Comparison of ENCODE assay signal across 23 cellular contexts in the genomic region with DNA sequence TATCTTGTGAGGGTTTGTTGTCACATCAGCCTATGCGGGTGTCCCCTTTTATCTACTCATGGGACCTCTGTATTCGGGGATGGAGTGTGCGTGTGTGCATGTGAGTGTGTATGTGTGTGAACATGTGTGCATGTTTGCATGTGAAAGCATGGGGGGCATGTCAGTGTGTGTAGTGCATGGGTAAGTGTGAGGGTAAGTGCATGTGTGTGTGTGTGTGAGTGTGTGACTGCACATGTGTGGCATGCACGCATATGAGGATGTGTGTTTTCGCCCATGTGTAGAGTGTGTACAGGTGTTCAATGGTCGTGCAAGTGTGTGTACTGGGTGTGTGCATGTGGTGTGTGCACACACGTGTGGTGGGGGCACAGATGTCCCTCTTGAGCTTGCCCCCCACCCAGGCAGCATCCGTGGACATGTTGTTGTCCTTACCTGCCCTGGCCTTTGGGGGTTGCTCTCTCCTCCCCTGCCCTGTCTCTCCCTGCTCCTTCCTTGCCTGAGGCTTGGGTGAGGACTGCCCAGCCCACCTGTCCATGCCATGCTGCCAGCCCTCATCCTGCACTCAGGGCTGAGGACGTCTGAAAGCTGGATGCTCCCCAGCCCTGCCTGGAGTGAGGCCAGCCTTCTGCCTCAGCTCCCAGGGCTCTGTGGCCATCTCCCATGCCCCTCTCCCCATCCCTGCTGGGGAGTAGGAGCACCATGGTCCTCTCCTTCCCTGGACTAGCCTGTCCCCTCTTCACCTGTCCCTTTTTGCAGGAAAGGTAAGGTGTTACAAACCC.
DNase-seq lines count a peak whose midpoint lies in the region; TF ChIP-seq lines count a peak whose summit lies in the region.
"Had no signal": no experiment of that assay in that cellular context is flagged by ENCODE, and none has a peak within 500 bp of the region (broad histone marks: within the 10 kb centered on the region; RNA-seq: fewer than 3 reads in every experiment).

No MANE protein-coding gene starts in this region.

- no peak overlapping the region for H3K4me3 Mint-ChIP-seq in type B pancreatic cell
- H3K4me3 Mint-ChIP-seq: B cell; CD8-positive, alpha-beta memory T cell had no signal

- no peaks in the 10 kb centered on the region for H3K4me1 ChIP-seq in HEK293 (ENCODE audit: control insufficient read depth, insufficient read depth, low read length)
- peaks cover 1 to 5% of the 10 kb centered on the region in 2 donors for H3K4me1 ChIP-seq in neuronal stem cell (ENCODE audit: control insufficient read depth in 2 of 2, insufficient read depth in 1 of 2, low read depth in 1 of 2, low read length in 2 of 2)

- H3K27me3 ChIP-seq in neuronal stem cell (ENCODE audit: control insufficient read depth in 3 of 3, insufficient read depth in 3 of 3, low read depth in 1 of 3, low read length in 3 of 3) = peaks cover 0 to 18% (median 0%) of the 10 kb centered on the region in 3 experiments

- no peak overlapping the region for H3K4ac ChIP-seq in neuronal stem cell (ENCODE audit: low read length)

- no peak overlapping the region for H3K9ac ChIP-seq in neuronal stem cell (ENCODE audit: low read depth, low read length, poor library complexity)
- H3K9ac ChIP-seq: SK-N-SH had no signal

- H3K4me1 Mint-ChIP-seq in type B pancreatic cell (ENCODE audit: unreplicated experiment) = no peaks in the 10 kb centered on the region
- H3K4me1 Mint-ChIP-seq: B cell had no signal

- H3K36me3 ChIP-seq in HEK293 (ENCODE audit: control insufficient read depth in 2 of 2, insufficient read depth in 1 of 2, low read length in 2 of 2) (no peaks in the 10 kb centered on the region), neuronal stem cell (replicated peaks in 1 of 2; ENCODE audit: control insufficient read depth in 2 of 2, insufficient read depth in 2 of 2, low read length in 2 of 2) (no peaks in the 10 kb centered on the region)

- no peak overlapping the region for H2BK12ac ChIP-seq in neuronal stem cell (ENCODE audit: low read length)

- no peak for TF ChIP-seq POLR2A in erythroblast (IDR thresholded peaks at IDR 0.05; ENCODE audit: low read length)

- H3K36me3 Mint-ChIP-seq in type B pancreatic cell = no peaks in the 10 kb centered on the region
- H3K36me3 Mint-ChIP-seq: CD8-positive, alpha-beta memory T cell had no signal

- H3K27ac ChIP-seq in HEK293 (ENCODE audit: extremely low read depth, low read depth, low read length) (no peak overlapping the region), neuronal stem cell (replicated peaks; ENCODE audit: low read length) (no peak overlapping the region)
- H3K27ac ChIP-seq: C4-2B, HL-60 had no signal

- H3K27me3 Mint-ChIP-seq in type B pancreatic cell = peaks cover 48% of the 10 kb centered on the region

- no peaks in the 10 kb centered on the region for H3K9me3 Mint-ChIP-seq in type B pancreatic cell
- H3K9me3 Mint-ChIP-seq: CD8-positive, alpha-beta memory T cell had no signal

- no peak overlapping the region for H4K8ac ChIP-seq in neuronal stem cell (ENCODE audit: low read depth, low read length)

- H3K27ac Mint-ChIP-seq in type B pancreatic cell = no peak overlapping the region
- H3K27ac Mint-ChIP-seq: B cell; CD8-positive, alpha-beta memory T cell had no signal

- H3K14ac ChIP-seq in neuronal stem cell (ENCODE audit: low read length) = peak overlapping the region; percentile 3

- WGBS in neuronal stem cell (ENCODE audit: extremely low coverage in 2 of 2, insufficient read length in 2 of 2, insufficient replicate concordance in 1 of 2), 2 donors = no CpG with 5 or more reads among the region's 9 CpGs

- no peak overlapping the region for H2BK120ac ChIP-seq in neuronal stem cell (ENCODE audit: low read depth, low read length)

- no peak overlapping the region for H4K91ac ChIP-seq in neuronal stem cell (ENCODE audit: low read depth, low read length, poor library complexity)

- POLR2A ChIA-PET in HEK293 (lab: Yijun Ruan, JAX) = no interaction called here

- H3K4me2 ChIP-seq in neuronal stem cell (ENCODE audit: insufficient read depth, low read length, poor library complexity, severe bottlenecking) = no peak overlapping the region
- H3K4me2 ChIP-seq: SK-N-SH had no signal

- H3K9me3 ChIP-seq in HEK293 (ENCODE audit: control insufficient read depth, insufficient read depth, low read depth, low read length) (no peaks in the 10 kb centered on the region), neuronal stem cell (replicated peaks in 1 of 2; ENCODE audit: control insufficient read depth in 2 of 2, insufficient read depth in 1 of 2, low read depth in 1 of 2, low read length in 2 of 2) (peaks cover 0 to 2% of the 10 kb centered on the region in 2 donors)
- H3K9me3 ChIP-seq: SK-N-SH had no signal

- H3K79me1 ChIP-seq in neuronal stem cell (ENCODE audit: low read depth, low read length) = peaks cover 2% of the 10 kb centered on the region

- no peak overlapping the region for H2BK5ac ChIP-seq in neuronal stem cell (ENCODE audit: low read length)

- DNase-seq in G401 (ENCODE audit: low spot score) (peak; percentile 58), erythroblast (lab: John Stamatoyannopoulos, UW) (peak; percentile 22 to 32), neuronal stem cell (ENCODE audit: low spot score) (no peak), 8988T (no peak), nucleus accumbens (lab: John Stamatoyannopoulos, UW) (no peak), type B pancreatic cell (ENCODE audit: extremely low spot score, unreplicated experiment) (no peak)
- DNase-seq: CD8-positive, alpha-beta memory T cell; DMS153; NCI-H1092 treated with DMSO at 0.1 percent for 48 hours; NCI-H1436; NCI-H187; NCI-H2171 treated with DMSO at 0.1 percent for 48 hours; NCI-H345; NCI-H510A treated with DMSO at 0.1 percent for 48 hours; NCI-H748 treated with DMSO at 0.1 percent for 48 hours; NK-92 treated with Interleukin-12 subunit alpha and Interleukin-12 subunit beta, amount 100 ng/mL, for 24 hours; PC-3; SK-N-SH had no signal

- no peak for TF ChIP-seq CTCF in HEK293 (tag by site-specific recombination; IDR thresholded peaks at IDR 0.05)
- TF ChIP-seq CTCF in type B pancreatic cell (conservative IDR thresholded peaks at IDR 0.05) = no peak

- H2AK5ac ChIP-seq in neuronal stem cell (ENCODE audit: low read depth, low read length) = no peak overlapping the region

- in situ Hi-C loops in G401 (cut with HindIII; ENCODE audit: low sequenced_read_pairs) = no loop called here

- H2BK15ac ChIP-seq in neuronal stem cell (ENCODE audit: low read length) = no peak overlapping the region

- no peak overlapping the region for H3K23ac ChIP-seq in neuronal stem cell (ENCODE audit: low read depth, low read length, poor library complexity)

- no peak overlapping the region for H3K4me3 ChIP-seq in HEK293 (ENCODE audit: low read depth, low read length)
- H3K4me3 ChIP-seq in neuronal stem cell (ENCODE audit: low read length in 2 of 2) = peak overlapping the region in 1 of 2 donors; percentile 1
- H3K4me3 ChIP-seq: K562 had no signal

- H3K18ac ChIP-seq in neuronal stem cell (ENCODE audit: low read length) = no peak overlapping the region

- H2AFZ ChIP-seq in neuronal stem cell (ENCODE audit: low read length) = no peak overlapping the region

- CTCF ChIA-PET in HEK293 (lab: Yijun Ruan, JAX) = interaction anchor here (0.8 to 1.7 kb wide), 2 partner anchors 8 to 35 kb away, joined by 3 to 6 read pairs; no protein-coding TSS in a partner anchor

TF ChIP-seq in HEK293, 187 proteins besides CTCF, POLR2A, EP300 and RAD21:
- no peak for TF ChIP-seq ZNF776 (tag by site-specific recombination; IDR thresholded peaks at IDR 0.05; ENCODE audit: borderline replicate concordance)
- TF ChIP-seq, protein P1, sequence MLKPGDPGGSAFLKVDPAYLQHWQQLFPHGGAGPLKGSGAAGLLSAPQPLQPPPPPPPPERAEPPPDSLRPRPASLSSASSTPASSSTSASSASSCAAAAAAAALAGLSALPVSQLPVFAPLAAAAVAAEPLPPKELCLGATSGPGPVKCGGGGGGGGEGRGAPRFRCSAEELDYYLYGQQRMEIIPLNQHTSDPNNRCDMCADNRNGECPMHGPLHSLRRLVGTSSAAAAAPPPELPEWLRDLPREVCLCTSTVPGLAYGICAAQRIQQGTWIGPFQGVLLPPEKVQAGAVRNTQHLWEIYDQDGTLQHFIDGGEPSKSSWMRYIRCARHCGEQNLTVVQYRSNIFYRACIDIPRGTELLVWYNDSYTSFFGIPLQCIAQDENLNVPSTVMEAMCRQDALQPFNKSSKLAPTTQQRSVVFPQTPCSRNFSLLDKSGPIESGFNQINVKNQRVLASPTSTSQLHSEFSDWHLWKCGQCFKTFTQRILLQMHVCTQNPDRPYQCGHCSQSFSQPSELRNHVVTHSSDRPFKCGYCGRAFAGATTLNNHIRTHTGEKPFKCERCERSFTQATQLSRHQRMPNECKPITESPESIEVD (tag by site-specific recombination; IDR thresholded peaks at IDR 0.05) = no peak
- no peak for TF ChIP-seq OSR2 (tag by site-specific recombination; IDR thresholded peaks at IDR 0.05)
- no peak for TF ChIP-seq ZNF404 (tag by site-specific recombination; IDR thresholded peaks at IDR 0.05)
- TF ChIP-seq, protein P2, sequence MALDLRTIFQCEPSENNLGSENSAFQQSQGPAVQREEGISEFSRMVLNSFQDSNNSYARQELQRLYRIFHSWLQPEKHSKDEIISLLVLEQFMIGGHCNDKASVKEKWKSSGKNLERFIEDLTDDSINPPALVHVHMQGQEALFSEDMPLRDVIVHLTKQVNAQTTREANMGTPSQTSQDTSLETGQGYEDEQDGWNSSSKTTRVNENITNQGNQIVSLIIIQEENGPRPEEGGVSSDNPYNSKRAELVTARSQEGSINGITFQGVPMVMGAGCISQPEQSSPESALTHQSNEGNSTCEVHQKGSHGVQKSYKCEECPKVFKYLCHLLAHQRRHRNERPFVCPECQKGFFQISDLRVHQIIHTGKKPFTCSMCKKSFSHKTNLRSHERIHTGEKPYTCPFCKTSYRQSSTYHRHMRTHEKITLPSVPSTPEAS (tag by site-specific recombination; IDR thresholded peaks at IDR 0.05) = peak; percentile 46; the same call in 1 of the 2 replicates
- no peak for TF ChIP-seq ZNF623 (tag by site-specific recombination; IDR thresholded peaks at IDR 0.05)
- TF ChIP-seq ZNF473 (tag by site-specific recombination; IDR thresholded peaks at IDR 0.05) = no peak
- TF ChIP-seq ZNF843 (tag by site-specific recombination; IDR thresholded peaks at IDR 0.05) = no peak

Comparison
In these comparisons a context has a peak if more than half of its experiments do, and no peak if none do; other contexts are left out.
1. DNase-seq: peak in G401 (single experiment) and erythroblast (2 of 2); none in neuronal stem cell (single experiment), 8988T (single experiment), nucleus accumbens (0 of 56) and type B pancreatic cell (single experiment).